ENCODE assay signal across 8 cellular contexts in the genomic region with DNA sequence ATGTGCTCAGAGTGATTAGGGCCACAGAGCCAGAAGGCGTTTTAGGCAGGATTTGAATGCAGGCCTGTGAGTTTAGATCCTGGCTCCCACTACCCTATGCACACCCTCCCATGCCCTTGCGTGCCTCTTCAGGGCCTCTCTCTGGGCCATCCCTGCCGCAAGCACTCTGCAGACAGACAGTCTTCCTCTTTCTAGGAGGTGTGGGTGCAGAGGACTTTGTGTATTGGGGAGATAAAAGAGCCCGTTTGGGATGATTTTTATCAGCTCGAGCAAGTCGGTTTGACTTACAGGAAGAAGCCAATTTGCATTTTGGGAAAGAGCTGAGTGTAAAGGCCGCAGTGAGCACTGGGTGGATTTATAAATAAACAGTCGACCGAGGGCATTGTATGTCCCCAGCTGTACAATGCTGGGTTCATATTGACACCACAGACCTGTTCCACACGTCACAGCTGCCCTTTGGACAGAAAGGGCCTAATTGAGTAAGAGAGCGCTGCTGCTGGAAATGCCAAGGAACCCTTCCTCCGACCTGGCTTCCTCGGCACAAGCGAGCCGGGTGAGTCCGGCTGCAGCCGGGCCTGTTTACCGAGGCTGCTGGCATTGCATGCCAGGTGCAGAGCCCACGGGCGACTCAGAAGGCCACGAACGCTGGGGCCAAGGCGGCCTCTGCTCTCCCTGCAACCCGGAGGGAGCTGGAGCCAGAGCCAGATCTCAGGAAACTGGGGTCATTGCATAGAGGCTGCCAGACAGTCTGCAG. TPM values are rescaled to one million over a fixed set of nuclear protein-coding genes. Genes with fewer than 3 reads are reported as not detected.
A peak's percentile ranks its signal among the peaks of the same experiment; 100 is the strongest.
DNase-seq lines count a peak whose midpoint lies in the region; ATAC-seq and TF ChIP-seq lines count a peak whose summit lies in the region.

No MANE protein-coding gene starts in this region.

- POLR2A ChIA-PET in activated CD4-positive, alpha-beta memory T cell treated with anti-CD3 and anti-CD28 coated beads, Interleukin-2, amount 10 ng/mL, durations not matched to agents 7 days and 5 days (lab: Charles Lee): no interaction called here

- H3K27ac ChIP-seq in lower lobe of right lung (peak overlapping the region; percentile 73), uterus (peak overlapping the region; percentile 73 to 83)

- H3K4me3 Mint-ChIP-seq in activated CD4-positive, alpha-beta memory T cell treated with anti-CD3 and anti-CD28 coated beads, Interleukin-2, amount 10 ng/mL, durations not matched to agents 7 days and 5 days: no peak overlapping the region

- no peaks in the 10 kb centered on the region for H3K27me3 Mint-ChIP-seq in activated CD4-positive, alpha-beta memory T cell treated with anti-CD3 and anti-CD28 coated beads, Interleukin-2, amount 10 ng/mL, durations not matched to agents 7 days and 5 days

- no peak for TF ChIP-seq CTCF in lower lobe of right lung (IDR thresholded peaks at IDR 0.05)
- no peak for TF ChIP-seq CTCF in uterus (IDR thresholded peaks at IDR 0.05)

- intact Hi-C loops in lower lobe of right lung (cut with DNase I) (no loop called here), uterus (cut with DNase I; ENCODE audit: low total_unique reads) (no loop called here)

- H3K27me3 ChIP-seq in lower lobe of right lung (ENCODE audit: low read depth) (no peaks in the 10 kb centered on the region), uterus (no peaks in the 10 kb centered on the region)

- H3K4me1 ChIP-seq in lower lobe of right lung: peaks cover 97% of the 10 kb centered on the region
- peaks cover 18 to 34% of the 10 kb centered on the region in 2 donors for H3K4me1 ChIP-seq in uterus

- TF ChIP-seq POLR2A in uterus (IDR thresholded peaks at IDR 0.05): no peak

- no peak overlapping the region for H3K27ac Mint-ChIP-seq in activated CD4-positive, alpha-beta memory T cell treated with anti-CD3 and anti-CD28 coated beads, Interleukin-2, amount 10 ng/mL, durations not matched to agents 7 days and 5 days

- ATAC-seq in lower lobe of right lung (peak; percentile 64 to 74), HG02970 (IDR thresholded peaks at IDR 0.05; ENCODE audit: low FRiP score, unreplicated experiment) (no peak)

- H3K4me1 Mint-ChIP-seq in activated CD4-positive, alpha-beta memory T cell treated with anti-CD3 and anti-CD28 coated beads, Interleukin-2, amount 10 ng/mL, durations not matched to agents 7 days and 5 days: peaks cover 6% of the 10 kb centered on the region

- H3K9me3 ChIP-seq in lower lobe of right lung (no peaks in the 10 kb centered on the region), uterus (no peaks in the 10 kb centered on the region)

- DNase-seq in EH (ENCODE audit: low read depth) (peak; percentile 67), HT-29 (ENCODE audit: low spot score) (peak; percentile 92), amniotic epithelial cell (ENCODE audit: low read depth) (peak; percentile 47), lower lobe of right lung (peak; percentile 74), uterus (peak; percentile 52 to 67), NCI-H524 treated with DMSO at 0.1 percent for 48 hours (lab: John Stamatoyannopoulos, UW) (no peak)
- no peak for DNase-seq in activated CD4-positive, alpha-beta memory T cell treated with anti-CD3 and anti-CD28 coated beads, Interleukin-2, amount 10 ng/mL, durations not matched to agents 7 days and 5 days

- H3K4me3 ChIP-seq in lower lobe of right lung (peak overlapping the region; percentile 14), uterus (peak overlapping the region in 1 of 2 donors; percentile 6)

- no peaks in the 10 kb centered on the region for H3K9me3 Mint-ChIP-seq in activated CD4-positive, alpha-beta memory T cell treated with anti-CD3 and anti-CD28 coated beads, Interleukin-2, amount 10 ng/mL, durations not matched to agents 7 days and 5 days

- no peaks in the 10 kb centered on the region for H3K36me3 ChIP-seq in lower lobe of right lung
- no peaks in the 10 kb centered on the region for H3K36me3 ChIP-seq in uterus

- no peaks in the 10 kb centered on the region for H3K36me3 Mint-ChIP-seq in activated CD4-positive, alpha-beta memory T cell treated with anti-CD3 and anti-CD28 coated beads, Interleukin-2, amount 10 ng/mL, durations not matched to agents 7 days and 5 days (ENCODE audit: low read depth)

- CTCF ChIA-PET in activated CD4-positive, alpha-beta memory T cell treated with anti-CD3 and anti-CD28 coated beads, Interleukin-2, amount 10 ng/mL, durations not matched to agents 7 days and 5 days (lab: Charles Lee): no interaction called here

RNA-seq across cellular contexts. Expression of gene ZMIZ1, which starts 25.1 kb away (rescaled TPM):
- total RNA-seq in HT-29 (2014; rRNA removed; shearing (Covaris generic)): 21.0 and 27.5 TPM in 2 replicates
- total RNA-seq in lower lobe of right lung: 102 TPM
- 100 to 1,000 TPM in 1 of 4 donors, 10 to 100 TPM in 3; 18.7 to 188 (median 36.7) TPM for total RNA-seq in uterus
- total RNA-seq in activated CD4-positive, alpha-beta memory T cell treated with anti-CD3 and anti-CD28 coated beads, Interleukin-2, amount 10 ng/mL, durations not matched to agents 7 days and 5 days: 10 to 100 TPM; 46.9 to 47.0 TPM

Comparison
In these comparisons a context has a peak if more than half of its experiments do, and no peak if none do; other contexts are left out.
1. DNase-seq: peak in EH (single experiment), HT-29 (single experiment), amniotic epithelial cell (single experiment), lower lobe of right lung (single experiment) and uterus (2 of 2); none in activated CD4-positive, alpha-beta memory T cell treated with anti-CD3 and anti-CD28 coated beads, Interleukin-2, amount 10 ng/mL, durations not matched to agents 7 days and 5 days (single experiment) and NCI-H524 treated with DMSO at 0.1 percent for 48 hours (single experiment).